In genomic region chr6:138912308-138912707, GRCh38 we compare ENCODE assay signal across 26 cellular contexts.
"Had no signal": no experiment of that assay in that cellular context is flagged by ENCODE, and none has a peak within 500 bp of the region (broad histone marks: within the 10 kb centered on the region; RNA-seq: fewer than 3 reads in every experiment).

No MANE protein-coding gene starts in this region.

- H3K27ac Mint-ChIP-seq: activated CD4-positive, alpha-beta T cell treated with anti-CD3 and anti-CD28 coated beads, Interleukin-2, amount 10 ng/mL, durations not matched to agents 7 days and 5 days; activated CD8-positive, alpha-beta memory T cell treated with anti-CD3 and anti-CD28 coated beads, Interleukin-2, amount 10 ng/mL, durations not matched to agents 7 days and 5 days; activated CD8-positive, alpha-beta T cell treated with anti-CD3 and anti-CD28 coated beads for 36 hours; activated naive CD4-positive, alpha-beta T cell treated with anti-CD3 and anti-CD28 coated beads, Interleukin-2, amount 50 U/mL, for 24 hours had no signal

- H3K4me3 ChIP-seq: adrenal gland, ascending aorta, lower lobe of right lung, mucosa of descending colon, right lobe of liver, skin epidermis, tibial artery had no signal

- H3K9me3 Mint-ChIP-seq: activated CD4-positive, alpha-beta T cell treated with anti-CD3 and anti-CD28 coated beads, Interleukin-2, amount 10 ng/mL, durations not matched to agents 7 days and 5 days; activated CD8-positive, alpha-beta T cell treated with anti-CD3 and anti-CD28 coated beads for 36 hours; activated naive CD4-positive, alpha-beta T cell treated with anti-CD3 and anti-CD28 coated beads, Interleukin-2, amount 50 U/mL, for 24 hours; immature natural killer cell had no signal

- DNase-seq: activated CD4-positive, alpha-beta T cell treated with anti-CD3 and anti-CD28 coated beads, Interleukin-2, amount 10 ng/mL, durations not matched to agents 7 days and 5 days; activated CD8-positive, alpha-beta memory T cell treated with anti-CD3 and anti-CD28 coated beads, Interleukin-2, amount 10 ng/mL, durations not matched to agents 7 days and 5 days; activated CD8-positive, alpha-beta T cell treated with anti-CD3 and anti-CD28 coated beads for 36 hours; activated effector memory CD4-positive, alpha-beta T cell treated with anti-CD3 and anti-CD28 coated beads, Interleukin-2, amount 50 U/mL, for 16 hours; activated T-cell treated with anti-CD3 and anti-CD28 coated beads for 4 hours; adrenal gland; brain microvascular endothelial cell; caudate nucleus; dermis blood vessel endothelial cell; effector memory CD4-positive, alpha-beta T cell; foreskin melanocyte; immature natural killer cell; lower lobe of right lung; mesendoderm; mucosa of descending colon; occipital lobe; right lobe of liver; stimulated activated CD8-positive, alpha-beta memory T cell treated with anti-CD3 and anti-CD28 coated beads, Interleukin-4, amount 100 ng/mL, for 48 hours; stimulated activated naive CD4-positive, alpha-beta T cell treated with Interleukin-2 at 50 U/mL for 16 hours; tibial artery had no signal

- ATAC-seq: activated CD4-positive, CD25-positive, alpha-beta regulatory T cell treated with anti-CD3 and anti-CD28 coated beads, Interleukin-2, amount 50 U/mL, for 24 hours; activated CD8-positive, alpha-beta memory T cell treated with anti-CD3 and anti-CD28 coated beads, Interleukin-2, amount 10 ng/mL, durations not matched to agents 7 days and 5 days; activated CD8-positive, alpha-beta T cell treated with anti-CD3 and anti-CD28 coated beads for 36 hours; esophagus mucosa; left lobe of liver; mucosa of descending colon had no signal

- H3K4me1 Mint-ChIP-seq: activated CD4-positive, alpha-beta T cell treated with anti-CD3 and anti-CD28 coated beads, Interleukin-2, amount 10 ng/mL, durations not matched to agents 7 days and 5 days; activated naive CD4-positive, alpha-beta T cell treated with anti-CD3 and anti-CD28 coated beads, Interleukin-2, amount 50 U/mL, for 24 hours; immature natural killer cell had no signal

- H3K4me3 Mint-ChIP-seq: activated CD4-positive, alpha-beta T cell treated with anti-CD3 and anti-CD28 coated beads, Interleukin-2, amount 10 ng/mL, durations not matched to agents 7 days and 5 days; activated CD8-positive, alpha-beta memory T cell treated with anti-CD3 and anti-CD28 coated beads, Interleukin-2, amount 10 ng/mL, durations not matched to agents 7 days and 5 days; activated CD8-positive, alpha-beta T cell treated with anti-CD3 and anti-CD28 coated beads for 36 hours; activated naive CD4-positive, alpha-beta T cell treated with anti-CD3 and anti-CD28 coated beads, Interleukin-2, amount 50 U/mL, for 24 hours; immature natural killer cell had no signal
